Comparison of ENCODE assay signal across 1 cellular context in the genomic region with DNA sequence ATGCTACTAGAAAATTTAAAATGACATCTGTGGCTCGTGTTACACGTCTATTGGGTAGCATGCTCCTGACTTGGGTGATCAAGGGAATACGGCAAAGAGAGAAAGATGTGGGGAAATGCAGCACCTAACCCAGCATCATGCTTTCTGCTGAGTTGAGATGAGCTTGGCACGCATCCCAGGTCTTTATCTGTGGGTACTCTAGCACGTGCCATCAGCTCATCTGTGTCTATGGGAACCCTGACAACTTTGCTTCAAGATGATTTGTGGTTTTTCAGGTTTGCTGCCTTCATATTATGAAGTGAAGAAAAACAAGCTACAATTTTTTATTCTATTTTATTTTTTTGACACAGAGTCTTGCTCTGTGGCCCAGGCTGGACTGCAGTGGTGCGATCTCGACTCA.
TF ChIP-seq lines count a peak whose summit lies in the region.

No MANE protein-coding gene starts in this region.

TF ChIP-seq in K562, 482 proteins besides CTCF, POLR2A, EP300 and RAD21 (continued from another document):
- TF ChIP-seq, protein P1, sequence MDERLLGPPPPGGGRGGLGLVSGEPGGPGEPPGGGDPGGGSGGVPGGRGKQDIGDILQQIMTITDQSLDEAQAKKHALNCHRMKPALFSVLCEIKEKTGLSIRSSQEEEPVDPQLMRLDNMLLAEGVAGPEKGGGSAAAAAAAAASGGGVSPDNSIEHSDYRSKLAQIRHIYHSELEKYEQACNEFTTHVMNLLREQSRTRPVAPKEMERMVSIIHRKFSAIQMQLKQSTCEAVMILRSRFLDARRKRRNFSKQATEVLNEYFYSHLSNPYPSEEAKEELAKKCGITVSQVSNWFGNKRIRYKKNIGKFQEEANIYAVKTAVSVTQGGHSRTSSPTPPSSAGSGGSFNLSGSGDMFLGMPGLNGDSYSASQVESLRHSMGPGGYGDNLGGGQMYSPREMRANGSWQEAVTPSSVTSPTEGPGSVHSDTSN (CRISPR knock-in tag; IDR thresholded peaks at IDR 0.05; ENCODE audit: low read depth): no peak
- TF ChIP-seq, protein P1 (tag; conservative IDR thresholded peaks at IDR 0.05; ENCODE audit: low read depth): peak; percentile 57
- TF ChIP-seq, protein P2, sequence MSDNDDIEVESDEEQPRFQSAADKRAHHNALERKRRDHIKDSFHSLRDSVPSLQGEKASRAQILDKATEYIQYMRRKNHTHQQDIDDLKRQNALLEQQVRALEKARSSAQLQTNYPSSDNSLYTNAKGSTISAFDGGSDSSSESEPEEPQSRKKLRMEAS (CRISPR knock-in tag; IDR thresholded peaks at IDR 0.05): 0 out of 2 replicates have a peak, but pooled peaks have one; percentile 18
- TF ChIP-seq KLF16 (IDR thresholded peaks at IDR 0.05): no peak
TF ChIP-seq in K562: peak in this region for 9.
